ENCODE assay signal across 10 cellular contexts in genomic region chr20:60209048-60209447, GRCh38.
"Had no signal": no experiment of that assay in that cellular context is flagged by ENCODE, and none has a peak within 500 bp of the region (broad histone marks: within the 10 kb centered on the region; RNA-seq: fewer than 3 reads in every experiment).

No MANE protein-coding gene starts in this region.

- H3K4me3 ChIP-seq: ascending aorta, heart left ventricle, left lung, ovary had no signal

- H3K27ac Mint-ChIP-seq: activated T-helper 1 cell treated with anti-CD3 and anti-CD28 coated beads, Interleukin-12 subunit alpha, Interleukin-12 subunit beta, Interleukin-2, Interleukin-4 antibody, amounts not matched to agents 30 ng/mL and 10 ng/mL and 1 ng/mL, durations not matched to agents 14 hours and 24 hours and 36 hours had no signal

- ATAC-seq: left lung had no signal

- H3K4me1 ChIP-seq: ascending aorta, left lung had no signal

- H3K36me3 ChIP-seq: ascending aorta, heart left ventricle, left lung, ovary had no signal

- H3K4me3 Mint-ChIP-seq: activated T-helper 1 cell treated with anti-CD3 and anti-CD28 coated beads, Interleukin-12 subunit alpha, Interleukin-12 subunit beta, Interleukin-2, Interleukin-4 antibody, amounts not matched to agents 30 ng/mL and 10 ng/mL and 1 ng/mL, durations not matched to agents 14 hours and 24 hours and 36 hours had no signal

- H3K27ac ChIP-seq: ascending aorta, heart left ventricle, left lung, ovary had no signal

- DNase-seq: activated CD4-positive, alpha-beta T cell treated with anti-CD3 and anti-CD28 coated beads for 4 hours; activated naive CD4-positive, alpha-beta T cell; heart left ventricle; left lung; mesenchymal stem cell; ovary; retina; small intestine had no signal

- H3K9me3 Mint-ChIP-seq: activated T-helper 1 cell treated with anti-CD3 and anti-CD28 coated beads, Interleukin-12 subunit alpha, Interleukin-12 subunit beta, Interleukin-2, Interleukin-4 antibody, amounts not matched to agents 30 ng/mL and 10 ng/mL and 1 ng/mL, durations not matched to agents 14 hours and 24 hours and 36 hours had no signal

- H3K9me3 ChIP-seq: ascending aorta, heart left ventricle, left lung, ovary had no signal

- H3K27me3 ChIP-seq: ascending aorta, heart left ventricle, ovary had no signal
